1 cellular context compared by ENCODE assay signal in the genomic region with DNA sequence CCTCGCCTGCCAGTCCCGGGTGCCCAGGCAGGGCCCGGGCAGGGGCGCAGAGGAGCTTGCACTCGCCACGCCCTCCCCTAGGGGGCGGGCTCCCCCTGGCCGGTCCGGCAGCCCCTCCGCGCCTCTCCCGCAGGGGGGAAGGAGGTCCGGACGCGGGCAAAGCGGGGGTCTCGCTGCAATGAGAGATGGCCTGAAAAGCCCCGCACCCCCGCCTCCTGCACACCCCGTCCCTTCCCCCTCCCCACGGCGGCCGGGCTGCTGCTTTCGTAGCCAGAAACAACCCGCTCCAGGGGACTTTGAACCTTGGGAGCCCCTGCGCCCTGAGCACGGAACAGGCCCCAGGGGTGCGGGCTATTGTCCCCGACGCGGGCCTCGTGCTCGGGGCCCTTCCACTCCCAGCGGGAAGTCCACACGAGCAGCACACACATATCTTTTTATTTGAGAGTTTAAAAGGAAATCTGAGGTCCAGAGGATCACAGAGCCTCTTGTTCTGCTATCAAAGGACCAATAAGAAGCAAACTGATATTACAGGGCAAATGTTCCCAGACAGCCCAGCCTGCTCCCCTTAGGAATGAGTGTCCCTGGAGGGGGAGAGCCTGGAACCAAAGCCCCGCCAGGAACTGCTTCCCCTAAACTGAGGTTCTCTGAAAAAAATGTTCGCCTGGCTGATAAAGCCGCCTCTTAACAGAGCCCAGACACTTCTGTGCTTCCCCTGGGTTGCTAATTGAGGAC.
TF ChIP-seq lines count a peak whose summit lies in the region.

No MANE protein-coding gene starts in this region.

TF ChIP-seq in HepG2, 621 proteins besides CTCF, POLR2A, EP300 and RAD21 (continued from another document and continues in another):
- TF ChIP-seq, protein P1, sequence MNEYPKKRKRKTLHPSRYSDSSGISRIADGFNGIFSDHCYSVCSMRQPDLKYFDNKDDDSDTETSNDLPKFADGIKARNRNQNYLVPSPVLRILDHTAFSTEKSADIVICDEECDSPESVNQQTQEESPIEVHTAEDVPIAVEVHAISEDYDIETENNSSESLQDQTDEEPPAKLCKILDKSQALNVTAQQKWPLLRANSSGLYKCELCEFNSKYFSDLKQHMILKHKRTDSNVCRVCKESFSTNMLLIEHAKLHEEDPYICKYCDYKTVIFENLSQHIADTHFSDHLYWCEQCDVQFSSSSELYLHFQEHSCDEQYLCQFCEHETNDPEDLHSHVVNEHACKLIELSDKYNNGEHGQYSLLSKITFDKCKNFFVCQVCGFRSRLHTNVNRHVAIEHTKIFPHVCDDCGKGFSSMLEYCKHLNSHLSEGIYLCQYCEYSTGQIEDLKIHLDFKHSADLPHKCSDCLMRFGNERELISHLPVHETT (CRISPR knock-in tag; conservative IDR thresholded peaks at IDR 0.05): 0 out of 2 replicates have a peak, but pooled peaks have one; percentile 64
- TF ChIP-seq, protein P2, sequence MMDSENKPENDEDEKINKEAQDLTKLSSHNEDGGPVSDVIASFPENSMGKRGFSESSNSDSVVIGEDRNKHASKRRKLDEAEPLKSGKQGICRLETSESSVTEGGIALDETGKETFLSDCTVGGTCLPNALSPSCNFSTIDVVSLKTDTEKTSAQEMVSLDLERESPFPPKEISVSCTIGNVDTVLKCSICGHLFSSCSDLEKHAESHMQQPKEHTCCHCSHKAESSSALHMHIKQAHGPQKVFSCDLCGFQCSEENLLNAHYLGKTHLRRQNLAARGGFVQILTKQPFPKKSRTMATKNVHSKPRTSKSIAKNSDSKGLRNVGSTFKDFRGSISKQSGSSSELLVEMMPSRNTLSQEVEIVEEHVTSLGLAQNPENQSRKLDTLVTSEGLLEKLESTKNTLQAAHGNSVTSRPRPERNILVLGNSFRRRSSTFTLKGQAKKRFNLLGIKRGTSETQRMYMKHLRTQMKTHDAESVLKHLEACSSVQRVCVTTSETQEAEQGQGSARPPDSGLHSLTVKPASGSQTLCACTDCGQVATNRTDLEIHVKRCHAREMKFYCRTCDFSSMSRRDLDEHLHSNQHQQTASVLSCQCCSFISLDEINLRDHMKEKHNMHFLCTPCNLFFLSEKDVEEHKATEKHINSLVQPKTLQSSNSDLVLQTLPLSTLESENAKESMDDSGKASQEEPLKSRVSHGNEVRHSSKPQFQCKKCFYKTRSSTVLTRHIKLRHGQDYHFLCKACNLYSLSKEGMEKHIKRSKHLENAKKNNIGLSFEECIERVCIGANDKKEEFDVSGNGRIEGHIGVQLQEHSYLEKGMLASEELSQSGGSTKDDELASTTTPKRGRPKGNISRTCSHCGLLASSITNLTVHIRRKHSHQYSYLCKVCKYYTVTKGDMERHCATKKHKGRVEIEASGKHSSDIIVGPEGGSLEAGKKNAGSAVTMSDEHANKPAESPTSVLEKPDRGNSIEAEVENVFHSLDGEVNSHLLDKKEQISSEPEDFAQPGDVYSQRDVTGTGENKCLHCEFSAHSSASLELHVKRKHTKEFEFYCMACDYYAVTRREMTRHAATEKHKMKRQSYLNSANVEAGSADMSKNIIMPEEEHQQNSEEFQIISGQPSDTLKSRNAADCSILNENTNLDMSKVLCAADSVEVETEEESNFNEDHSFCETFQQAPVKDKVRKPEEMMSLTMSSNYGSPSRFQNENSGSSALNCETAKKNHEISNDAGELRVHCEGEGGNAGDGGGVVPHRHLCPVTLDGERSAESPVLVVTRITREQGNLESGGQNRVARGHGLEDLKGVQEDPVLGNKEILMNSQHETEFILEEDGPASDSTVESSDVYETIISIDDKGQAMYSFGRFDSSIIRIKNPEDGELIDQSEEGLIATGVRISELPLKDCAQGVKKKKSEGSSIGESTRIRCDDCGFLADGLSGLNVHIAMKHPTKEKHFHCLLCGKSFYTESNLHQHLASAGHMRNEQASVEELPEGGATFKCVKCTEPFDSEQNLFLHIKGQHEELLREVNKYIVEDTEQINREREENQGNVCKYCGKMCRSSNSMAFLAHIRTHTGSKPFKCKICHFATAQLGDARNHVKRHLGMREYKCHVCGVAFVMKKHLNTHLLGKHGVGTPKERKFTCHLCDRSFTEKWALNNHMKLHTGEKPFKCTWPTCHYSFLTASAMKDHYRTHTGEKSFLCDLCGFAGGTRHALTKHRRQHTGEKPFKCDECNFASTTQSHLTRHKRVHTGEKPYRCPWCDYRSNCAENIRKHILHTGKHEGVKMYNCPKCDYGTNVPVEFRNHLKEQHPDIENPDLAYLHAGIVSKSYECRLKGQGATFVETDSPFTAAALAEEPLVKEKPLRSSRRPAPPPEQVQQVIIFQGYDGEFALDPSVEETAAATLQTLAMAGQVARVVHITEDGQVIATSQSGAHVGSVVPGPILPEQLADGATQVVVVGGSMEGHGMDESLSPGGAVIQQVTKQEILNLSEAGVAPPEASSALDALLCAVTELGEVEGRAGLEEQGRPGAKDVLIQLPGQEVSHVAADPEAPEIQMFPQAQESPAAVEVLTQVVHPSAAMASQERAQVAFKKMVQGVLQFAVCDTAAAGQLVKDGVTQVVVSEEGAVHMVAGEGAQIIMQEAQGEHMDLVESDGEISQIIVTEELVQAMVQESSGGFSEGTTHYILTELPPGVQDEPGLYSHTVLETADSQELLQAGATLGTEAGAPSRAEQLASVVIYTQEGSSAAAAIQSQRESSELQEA (CRISPR knock-in tag; IDR thresholded peaks at IDR 0.05; ENCODE audit: not compliant biosample characterization): peak; percentile 84
- TF ChIP-seq, protein P3, sequence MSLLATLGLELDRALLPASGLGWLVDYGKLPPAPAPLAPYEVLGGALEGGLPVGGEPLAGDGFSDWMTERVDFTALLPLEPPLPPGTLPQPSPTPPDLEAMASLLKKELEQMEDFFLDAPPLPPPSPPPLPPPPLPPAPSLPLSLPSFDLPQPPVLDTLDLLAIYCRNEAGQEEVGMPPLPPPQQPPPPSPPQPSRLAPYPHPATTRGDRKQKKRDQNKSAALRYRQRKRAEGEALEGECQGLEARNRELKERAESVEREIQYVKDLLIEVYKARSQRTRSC (CRISPR knock-in tag; IDR thresholded peaks at IDR 0.05; ENCODE audit: low read depth): no peak
- 0 out of 2 replicates have a peak, but pooled peaks have one; percentile 29 for TF ChIP-seq SIN3B (IDR thresholded peaks at IDR 0.05; ENCODE audit: low read length)
- TF ChIP-seq KDM4B (CRISPR knock-in tag; IDR thresholded peaks at IDR 0.05): no peak; the same call in 1 of the 2 replicates
- no peak for TF ChIP-seq NR2F6 (IDR thresholded peaks at IDR 0.05)
- TF ChIP-seq NR2F6 (CRISPR knock-in tag; IDR thresholded peaks at IDR 0.05): peak; percentile 71
- peak; percentile 89 for TF ChIP-seq REPIN1 (CRISPR knock-in tag; IDR thresholded peaks at IDR 0.05; ENCODE audit: borderline replicate concordance, low read depth)
- TF ChIP-seq ARNT2 (CRISPR knock-in tag; IDR thresholded peaks at IDR 0.05; ENCODE audit: low read depth): no peak
- no peak for TF ChIP-seq ZNF256 (CRISPR knock-in tag; conservative IDR thresholded peaks at IDR 0.05)
- no peak for TF ChIP-seq SIN3A (IDR thresholded peaks at IDR 0.05; ENCODE audit: borderline replicate concordance, low read depth, low read length)
- TF ChIP-seq ZSCAN22 (CRISPR knock-in tag; IDR thresholded peaks at IDR 0.05): no peak
- TF ChIP-seq NR2F1 (CRISPR knock-in tag; IDR thresholded peaks at IDR 0.05): peak in 1 of 2 experiments; percentile 23; a peak in 1 of 4 replicates
- TF ChIP-seq FOXP1 (IDR thresholded peaks at IDR 0.05): no peak
- TF ChIP-seq FOXP1 (CRISPR knock-in tag; IDR thresholded peaks at IDR 0.05): peak; percentile 32
- TF ChIP-seq JARID2 (CRISPR knock-in tag; IDR thresholded peaks at IDR 0.05; ENCODE audit: insufficient replicate concordance): no peak
- peak; percentile 47; the same call in 1 of the 2 replicates for TF ChIP-seq FOXK1 (CRISPR knock-in tag; IDR thresholded peaks at IDR 0.05; ENCODE audit: borderline replicate concordance, low read depth)
- TF ChIP-seq, protein P4, sequence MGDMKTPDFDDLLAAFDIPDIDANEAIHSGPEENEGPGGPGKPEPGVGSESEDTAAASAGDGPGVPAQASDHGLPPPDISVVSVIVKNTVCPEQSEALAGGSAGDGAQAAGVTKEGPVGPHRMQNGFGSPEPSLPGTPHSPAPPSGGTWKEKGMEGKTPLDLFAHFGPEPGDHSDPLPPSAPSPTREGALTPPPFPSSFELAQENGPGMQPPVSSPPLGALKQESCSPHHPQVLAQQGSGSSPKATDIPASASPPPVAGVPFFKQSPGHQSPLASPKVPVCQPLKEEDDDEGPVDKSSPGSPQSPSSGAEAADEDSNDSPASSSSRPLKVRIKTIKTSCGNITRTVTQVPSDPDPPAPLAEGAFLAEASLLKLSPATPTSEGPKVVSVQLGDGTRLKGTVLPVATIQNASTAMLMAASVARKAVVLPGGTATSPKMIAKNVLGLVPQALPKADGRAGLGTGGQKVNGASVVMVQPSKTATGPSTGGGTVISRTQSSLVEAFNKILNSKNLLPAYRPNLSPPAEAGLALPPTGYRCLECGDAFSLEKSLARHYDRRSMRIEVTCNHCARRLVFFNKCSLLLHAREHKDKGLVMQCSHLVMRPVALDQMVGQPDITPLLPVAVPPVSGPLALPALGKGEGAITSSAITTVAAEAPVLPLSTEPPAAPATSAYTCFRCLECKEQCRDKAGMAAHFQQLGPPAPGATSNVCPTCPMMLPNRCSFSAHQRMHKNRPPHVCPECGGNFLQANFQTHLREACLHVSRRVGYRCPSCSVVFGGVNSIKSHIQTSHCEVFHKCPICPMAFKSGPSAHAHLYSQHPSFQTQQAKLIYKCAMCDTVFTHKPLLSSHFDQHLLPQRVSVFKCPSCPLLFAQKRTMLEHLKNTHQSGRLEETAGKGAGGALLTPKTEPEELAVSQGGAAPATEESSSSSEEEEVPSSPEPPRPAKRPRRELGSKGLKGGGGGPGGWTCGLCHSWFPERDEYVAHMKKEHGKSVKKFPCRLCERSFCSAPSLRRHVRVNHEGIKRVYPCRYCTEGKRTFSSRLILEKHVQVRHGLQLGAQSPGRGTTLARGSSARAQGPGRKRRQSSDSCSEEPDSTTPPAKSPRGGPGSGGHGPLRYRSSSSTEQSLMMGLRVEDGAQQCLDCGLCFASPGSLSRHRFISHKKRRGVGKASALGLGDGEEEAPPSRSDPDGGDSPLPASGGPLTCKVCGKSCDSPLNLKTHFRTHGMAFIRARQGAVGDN (CRISPR knock-in tag; IDR thresholded peaks at IDR 0.05): peak; percentile 92
- TF ChIP-seq, protein P5, sequence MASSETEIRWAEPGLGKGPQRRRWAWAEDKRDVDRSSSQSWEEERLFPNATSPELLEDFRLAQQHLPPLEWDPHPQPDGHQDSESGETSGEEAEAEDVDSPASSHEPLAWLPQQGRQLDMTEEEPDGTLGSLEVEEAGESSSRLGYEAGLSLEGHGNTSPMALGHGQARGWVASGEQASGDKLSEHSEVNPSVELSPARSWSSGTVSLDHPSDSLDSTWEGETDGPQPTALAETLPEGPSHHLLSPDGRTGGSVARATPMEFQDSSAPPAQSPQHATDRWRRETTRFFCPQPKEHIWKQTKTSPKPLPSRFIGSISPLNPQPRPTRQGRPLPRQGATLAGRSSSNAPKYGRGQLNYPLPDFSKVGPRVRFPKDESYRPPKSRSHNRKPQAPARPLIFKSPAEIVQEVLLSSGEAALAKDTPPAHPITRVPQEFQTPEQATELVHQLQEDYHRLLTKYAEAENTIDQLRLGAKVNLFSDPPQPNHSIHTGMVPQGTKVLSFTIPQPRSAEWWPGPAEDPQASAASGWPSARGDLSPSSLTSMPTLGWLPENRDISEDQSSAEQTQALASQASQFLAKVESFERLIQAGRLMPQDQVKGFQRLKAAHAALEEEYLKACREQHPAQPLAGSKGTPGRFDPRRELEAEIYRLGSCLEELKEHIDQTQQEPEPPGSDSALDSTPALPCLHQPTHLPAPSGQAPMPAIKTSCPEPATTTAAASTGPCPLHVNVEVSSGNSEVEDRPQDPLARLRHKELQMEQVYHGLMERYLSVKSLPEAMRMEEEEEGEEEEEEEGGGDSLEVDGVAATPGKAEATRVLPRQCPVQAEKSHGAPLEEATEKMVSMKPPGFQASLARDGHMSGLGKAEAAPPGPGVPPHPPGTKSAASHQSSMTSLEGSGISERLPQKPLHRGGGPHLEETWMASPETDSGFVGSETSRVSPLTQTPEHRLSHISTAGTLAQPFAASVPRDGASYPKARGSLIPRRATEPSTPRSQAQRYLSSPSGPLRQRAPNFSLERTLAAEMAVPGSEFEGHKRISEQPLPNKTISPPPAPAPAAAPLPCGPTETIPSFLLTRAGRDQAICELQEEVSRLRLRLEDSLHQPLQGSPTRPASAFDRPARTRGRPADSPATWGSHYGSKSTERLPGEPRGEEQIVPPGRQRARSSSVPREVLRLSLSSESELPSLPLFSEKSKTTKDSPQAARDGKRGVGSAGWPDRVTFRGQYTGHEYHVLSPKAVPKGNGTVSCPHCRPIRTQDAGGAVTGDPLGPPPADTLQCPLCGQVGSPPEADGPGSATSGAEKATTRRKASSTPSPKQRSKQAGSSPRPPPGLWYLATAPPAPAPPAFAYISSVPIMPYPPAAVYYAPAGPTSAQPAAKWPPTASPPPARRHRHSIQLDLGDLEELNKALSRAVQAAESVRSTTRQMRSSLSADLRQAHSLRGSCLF (CRISPR knock-in tag; IDR thresholded peaks at IDR 0.05; ENCODE audit: borderline replicate concordance): no peak; the same call in 1 of the 2 replicates
- no peak for TF ChIP-seq JUNB (CRISPR knock-in tag; IDR thresholded peaks at IDR 0.05; ENCODE audit: borderline replicate concordance)
- TF ChIP-seq ZBTB42 (CRISPR knock-in tag; IDR thresholded peaks at IDR 0.05): peak; percentile 71; the same call in 1 of the 2 replicates
- TF ChIP-seq PLRG1 (conservative IDR thresholded peaks at IDR 0.05): no peak
- TF ChIP-seq ZNF264 (CRISPR knock-in tag; IDR thresholded peaks at IDR 0.05): peak; percentile 70
- TF ChIP-seq, protein P6, sequence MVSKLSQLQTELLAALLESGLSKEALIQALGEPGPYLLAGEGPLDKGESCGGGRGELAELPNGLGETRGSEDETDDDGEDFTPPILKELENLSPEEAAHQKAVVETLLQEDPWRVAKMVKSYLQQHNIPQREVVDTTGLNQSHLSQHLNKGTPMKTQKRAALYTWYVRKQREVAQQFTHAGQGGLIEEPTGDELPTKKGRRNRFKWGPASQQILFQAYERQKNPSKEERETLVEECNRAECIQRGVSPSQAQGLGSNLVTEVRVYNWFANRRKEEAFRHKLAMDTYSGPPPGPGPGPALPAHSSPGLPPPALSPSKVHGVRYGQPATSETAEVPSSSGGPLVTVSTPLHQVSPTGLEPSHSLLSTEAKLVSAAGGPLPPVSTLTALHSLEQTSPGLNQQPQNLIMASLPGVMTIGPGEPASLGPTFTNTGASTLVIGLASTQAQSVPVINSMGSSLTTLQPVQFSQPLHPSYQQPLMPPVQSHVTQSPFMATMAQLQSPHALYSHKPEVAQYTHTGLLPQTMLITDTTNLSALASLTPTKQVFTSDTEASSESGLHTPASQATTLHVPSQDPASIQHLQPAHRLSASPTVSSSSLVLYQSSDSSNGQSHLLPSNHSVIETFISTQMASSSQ (IDR thresholded peaks at IDR 0.05; ENCODE audit: low read depth): no peak
- TF ChIP-seq, protein P6 (CRISPR knock-in tag; IDR thresholded peaks at IDR 0.05; ENCODE audit: borderline replicate concordance): peak; percentile 30; the same call in 1 of the 2 replicates
